Comparison of ENCODE assay signal across 1 cellular context in the genomic region with DNA sequence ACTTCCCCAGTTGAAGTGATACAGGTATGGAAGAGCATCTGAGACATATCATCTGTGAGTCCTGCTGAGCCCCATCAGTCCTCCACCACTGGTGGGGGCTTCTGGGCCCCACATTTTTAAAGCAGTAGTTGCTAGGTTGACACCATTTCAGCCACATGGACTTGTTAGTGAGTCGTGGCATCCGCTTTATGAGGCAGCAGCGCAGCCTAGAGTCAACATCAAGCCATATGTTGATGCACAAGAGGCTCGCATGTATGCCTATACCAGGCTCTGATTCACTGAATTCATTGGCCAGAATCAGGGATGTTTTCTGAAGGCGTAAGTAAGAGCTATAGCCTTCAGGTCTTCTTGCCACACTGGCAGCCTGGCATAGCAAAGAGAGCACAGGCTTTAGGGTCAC.
TF ChIP-seq lines count a peak whose summit lies in the region.

No MANE protein-coding gene starts in this region.

TF ChIP-seq in H1, 55 proteins besides CTCF, POLR2A, EP300 and RAD21:
- TF ChIP-seq SAP30 (IDR thresholded peaks at IDR 0.05; ENCODE audit: insufficient read depth, insufficient replicate concordance, low read length), result no peak
- TF ChIP-seq SIX5 (IDR thresholded peaks at IDR 0.05; ENCODE audit: low read depth, low read length), result no peak
- no peak for TF ChIP-seq NANOG (IDR thresholded peaks at IDR 0.05; ENCODE audit: insufficient read depth, low read depth, low read length, poor library complexity, severe bottlenecking)
- no peak for TF ChIP-seq GTF2F1 (IDR thresholded peaks at IDR 0.05; ENCODE audit: borderline replicate concordance, low read depth, low read length)
- TF ChIP-seq TAF1 (IDR thresholded peaks at IDR 0.05; ENCODE audit: low read depth, low read length), result no peak
- no peak for TF ChIP-seq TEAD4 (IDR thresholded peaks at IDR 0.05; ENCODE audit: low read depth, low read length)
- no peak for TF ChIP-seq TAF7 (optimal IDR thresholded peaks at IDR 0.05; ENCODE audit: borderline replicate concordance, low read depth, low read length)
- TF ChIP-seq CHD2 (IDR thresholded peaks at IDR 0.05; ENCODE audit: low read length), result no peak
- TF ChIP-seq CBX8 (IDR thresholded peaks at IDR 0.05; ENCODE audit: borderline replicate concordance, low read depth, low read length), result no peak
- TF ChIP-seq SUZ12 (IDR thresholded peaks at IDR 0.05; ENCODE audit: low read length), result no peak
- TF ChIP-seq KDM4A (IDR thresholded peaks at IDR 0.05; ENCODE audit: low read depth, low read length, severe bottlenecking), result no peak
- TF ChIP-seq, protein P1, sequence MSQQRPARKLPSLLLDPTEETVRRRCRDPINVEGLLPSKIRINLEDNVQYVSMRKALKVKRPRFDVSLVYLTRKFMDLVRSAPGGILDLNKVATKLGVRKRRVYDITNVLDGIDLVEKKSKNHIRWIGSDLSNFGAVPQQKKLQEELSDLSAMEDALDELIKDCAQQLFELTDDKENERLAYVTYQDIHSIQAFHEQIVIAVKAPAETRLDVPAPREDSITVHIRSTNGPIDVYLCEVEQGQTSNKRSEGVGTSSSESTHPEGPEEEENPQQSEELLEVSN (IDR thresholded peaks at IDR 0.05), result no peak
- TF ChIP-seq KDM1A (IDR thresholded peaks at IDR 0.05; ENCODE audit: borderline replicate concordance, low read length), result no peak
- TF ChIP-seq ZNF274 (IDR thresholded peaks at IDR 0.05; ENCODE audit: borderline replicate concordance, extremely low read depth, low read length), result no peak
- no peak for TF ChIP-seq PHF8 (conservative IDR thresholded peaks at IDR 0.05; ENCODE audit: low read depth, low read length)
- TF ChIP-seq GABPA (IDR thresholded peaks at IDR 0.05; ENCODE audit: borderline replicate concordance, insufficient read depth, low read length), result no peak
- no peak for TF ChIP-seq MAFK (IDR thresholded peaks at IDR 0.05; ENCODE audit: low read depth, low read length)
- TF ChIP-seq EGR1 (IDR thresholded peaks at IDR 0.05; ENCODE audit: borderline replicate concordance, low read depth, low read length), result no peak
- no peak for TF ChIP-seq JUND (IDR thresholded peaks at IDR 0.05; ENCODE audit: low read length)
TF ChIP-seq in H1: peak in this region for 0.
